26 cellular contexts compared by ENCODE assay signal in genomic region chrX:18927558-18927957, GRCh38. TPM values are rescaled to one million over a fixed set of nuclear protein-coding genes. Genes with fewer than 3 reads are reported as not detected.
DNase-seq lines count a peak whose midpoint lies in the region; TF ChIP-seq lines count a peak whose summit lies in the region.
"Had no signal": no experiment of that assay in that cellular context is flagged by ENCODE, and none has a peak within 500 bp of the region (broad histone marks: within the 10 kb centered on the region; RNA-seq: fewer than 3 reads in every experiment).

No MANE protein-coding gene starts in this region.

- no peaks in the 10 kb centered on the region for H3K36me3 Mint-ChIP-seq in glutamatergic neuron (ENCODE audit: unreplicated experiment)

- no peak for TF ChIP-seq CTCF in glutamatergic neuron (IDR thresholded peaks at IDR 0.05; ENCODE audit: partially characterized antibody, unreplicated experiment)
- no peak for TF ChIP-seq CTCF in sigmoid colon (IDR thresholded peaks at IDR 0.05)
- TF ChIP-seq CTCF in brain microvascular endothelial cell (IDR thresholded peaks at IDR 0.05; ENCODE audit: low read depth, low read length, missing control alignments): no peak

- DNase-seq in DMS53 treated with DMSO at 0.1 percent for 48 hours (lab: John Stamatoyannopoulos, UW; ENCODE audit: unreplicated experiment) (peak; percentile 79), NCI-H146 (lab: John Stamatoyannopoulos, UW) (peak; percentile 84), NCI-H510A treated with DMSO at 0.1 percent for 48 hours (lab: John Stamatoyannopoulos, UW) (peak; percentile 89), SHP77 treated with DMSO at 0.1 percent for 48 hours (lab: John Stamatoyannopoulos, UW) (peak; percentile 7), head of caudate nucleus (no peak), glutamatergic neuron (no peak), sigmoid colon (no peak), brain microvascular endothelial cell (no peak)
- DNase-seq: ACHN; activated CD4-positive, alpha-beta T cell treated with anti-CD3 and anti-CD28 coated beads for 4 hours; activated gamma-delta T cell; activated naive CD8-positive, alpha-beta T cell treated with anti-CD3 and anti-CD28 coated beads, Interleukin-2, amount 50 U/mL, for 24 hours; activated T-cell treated with anti-CD3 and anti-CD28 coated beads, Interleukin-2, amount 50 U/mL, for 1 hour; BE2C; CD8-positive, alpha-beta memory T cell; endodermal cell; foreskin melanocyte; GF-D8; mesendoderm; NCI-H1694; posterior cingulate gyrus; stimulated activated CD4-positive, alpha-beta T cell treated with anti-CD3 and anti-CD28 coated beads, Interleukin-15, amount 100 ng/mL, for 24 hours; stimulated activated naive B cell treated with anti-CD40 and anti-IgM and Interleukin-4, amounts not matched to agents 10 μg/mL and 1 μg/mL and 100 μg/mL, for 72 hours had no signal

- no peaks in the 10 kb centered on the region for H3K4me1 ChIP-seq in sigmoid colon
- H3K4me1 ChIP-seq: BE2C, esophagus muscularis mucosa had no signal

- no peak for TF ChIP-seq POLR2A in sigmoid colon (IDR thresholded peaks at IDR 0.05)

- TF ChIP-seq EP300 in sigmoid colon (IDR thresholded peaks at IDR 0.05): no peak

- peaks cover 0 to 15% (median 0%) of the 10 kb centered on the region in 4 donors for H3K36me3 ChIP-seq in sigmoid colon
- H3K36me3 ChIP-seq in brain microvascular endothelial cell (replicated peaks): no peaks in the 10 kb centered on the region
- H3K36me3 ChIP-seq: BE2C had no signal

- H3K27ac Mint-ChIP-seq in glutamatergic neuron (ENCODE audit: unreplicated experiment): no peak overlapping the region
- H3K27ac Mint-ChIP-seq: activated naive CD8-positive, alpha-beta T cell treated with anti-CD3 and anti-CD28 coated beads, Interleukin-2, amount 50 U/mL, for 24 hours; dendritic cell treated with granulocyte-macrophage colony-stimulating factor and Interleukin-4, amounts not matched to agents 40 ng/mL and 50 ng/mL, for 4 days; endodermal cell; stimulated activated naive B cell treated with anti-CD40 and anti-IgM and Interleukin-4, amounts not matched to agents 10 μg/mL and 1 μg/mL and 100 μg/mL, for 72 hours had no signal

- no peak overlapping the region for H3K4me3 Mint-ChIP-seq in glutamatergic neuron (ENCODE audit: unreplicated experiment)
- H3K4me3 Mint-ChIP-seq: activated naive CD8-positive, alpha-beta T cell treated with anti-CD3 and anti-CD28 coated beads, Interleukin-2, amount 50 U/mL, for 24 hours; CD8-positive, alpha-beta memory T cell; central memory CD8-positive, alpha-beta T cell; dendritic cell treated with granulocyte-macrophage colony-stimulating factor and Interleukin-4, amounts not matched to agents 40 ng/mL and 50 ng/mL, for 4 days; endodermal cell; stimulated activated naive B cell treated with anti-CD40 and anti-IgM and Interleukin-4, amounts not matched to agents 10 μg/mL and 1 μg/mL and 100 μg/mL, for 72 hours had no signal

- H3K4me1 Mint-ChIP-seq in glutamatergic neuron (ENCODE audit: low read depth, unreplicated experiment): no peaks in the 10 kb centered on the region
- H3K4me1 Mint-ChIP-seq: activated naive CD8-positive, alpha-beta T cell treated with anti-CD3 and anti-CD28 coated beads, Interleukin-2, amount 50 U/mL, for 24 hours; CD8-positive, alpha-beta memory T cell; central memory CD8-positive, alpha-beta T cell; endodermal cell; stimulated activated naive B cell treated with anti-CD40 and anti-IgM and Interleukin-4, amounts not matched to agents 10 μg/mL and 1 μg/mL and 100 μg/mL, for 72 hours had no signal

- no peaks in the 10 kb centered on the region for H3K9me3 ChIP-seq in sigmoid colon
- H3K9me3 ChIP-seq: BE2C, esophagus muscularis mucosa had no signal

- in situ Hi-C loops in brain microvascular endothelial cell (cut with HindIII; ENCODE audit: low pct_ligation_motif_present, low sequenced_read_pairs): no loop called here

- no peaks in the 10 kb centered on the region for H3K9me3 Mint-ChIP-seq in glutamatergic neuron (ENCODE audit: unreplicated experiment)
- H3K9me3 Mint-ChIP-seq: activated naive CD8-positive, alpha-beta T cell treated with anti-CD3 and anti-CD28 coated beads, Interleukin-2, amount 50 U/mL, for 24 hours; CD8-positive, alpha-beta memory T cell; central memory CD8-positive, alpha-beta T cell; dendritic cell treated with granulocyte-macrophage colony-stimulating factor and Interleukin-4, amounts not matched to agents 40 ng/mL and 50 ng/mL, for 4 days; stimulated activated naive B cell treated with anti-CD40 and anti-IgM and Interleukin-4, amounts not matched to agents 10 μg/mL and 1 μg/mL and 100 μg/mL, for 72 hours had no signal

- H3K27ac ChIP-seq in sigmoid colon (no peak overlapping the region), brain microvascular endothelial cell (no peak overlapping the region)
- H3K27ac ChIP-seq: esophagus muscularis mucosa had no signal

- H3K4me3 ChIP-seq in sigmoid colon: no peak overlapping the region
- H3K4me3 ChIP-seq in brain microvascular endothelial cell (ENCODE audit: low read depth, low read length): no peak overlapping the region
- H3K4me3 ChIP-seq: esophagus muscularis mucosa had no signal

- 95 to 98% methylated on average over 1 of the region's 1 CpG for WGBS in sigmoid colon, 2 donors

- no peaks in the 10 kb centered on the region for H3K27me3 ChIP-seq in sigmoid colon
- no peaks in the 10 kb centered on the region for H3K27me3 ChIP-seq in brain microvascular endothelial cell (replicated peaks)
- H3K27me3 ChIP-seq: BE2C, esophagus muscularis mucosa had no signal

- intact Hi-C loops in head of caudate nucleus (cut with DNase I) (no loop called here), sigmoid colon (cut with DNase I) (no loop called here)

- no peaks in the 10 kb centered on the region for H3K27me3 Mint-ChIP-seq in glutamatergic neuron (ENCODE audit: unreplicated experiment)
- H3K27me3 Mint-ChIP-seq: activated naive CD8-positive, alpha-beta T cell treated with anti-CD3 and anti-CD28 coated beads, Interleukin-2, amount 50 U/mL, for 24 hours; central memory CD8-positive, alpha-beta T cell; dendritic cell treated with granulocyte-macrophage colony-stimulating factor and Interleukin-4, amounts not matched to agents 40 ng/mL and 50 ng/mL, for 4 days; stimulated activated naive B cell treated with anti-CD40 and anti-IgM and Interleukin-4, amounts not matched to agents 10 μg/mL and 1 μg/mL and 100 μg/mL, for 72 hours had no signal

RNA-seq across cellular contexts. Expression of gene PHKA2, which starts 56.4 kb away (rescaled TPM):
- total RNA-seq in glutamatergic neuron (ENCODE audit: unreplicated experiment): 13.2 TPM
- total RNA-seq in sigmoid colon: 10 to 100 TPM in 3 of 4 donors, 1 to 10 TPM in 1; 8.9 to 22.7 (median 15.2) TPM
- 10 to 100 TPM in 1 of 3 donors, 1 to 10 TPM in 2; 4.2 to 17.2 (median 7.8) TPM for polyA plus RNA-seq in sigmoid colon

Comparison
In these comparisons a context has a peak if more than half of its experiments do, and no peak if none do; other contexts are left out.
1. DNase-seq: peak in DMS53 treated with DMSO at 0.1 percent for 48 hours (single experiment), NCI-H146 (single experiment), NCI-H510A treated with DMSO at 0.1 percent for 48 hours (single experiment) and SHP77 treated with DMSO at 0.1 percent for 48 hours (single experiment); none in head of caudate nucleus (0 of 42), glutamatergic neuron (single experiment), sigmoid colon (single experiment) and brain microvascular endothelial cell (single experiment).